Comparison of ENCODE assay signal across 9 cellular contexts in genomic region chr12:50132505-50133135, GRCh38. TPM values are rescaled to one million over a fixed set of nuclear protein-coding genes. Genes with fewer than 3 reads are reported as not detected.
DNase-seq lines count a peak whose midpoint lies in the region; FAIRE-seq and TF ChIP-seq lines count a peak whose summit lies in the region.
"Had no signal": no experiment of that assay in that cellular context is flagged by ENCODE, and none has a peak within 500 bp of the region (broad histone marks: within the 10 kb centered on the region; RNA-seq: fewer than 3 reads in every experiment).

No MANE protein-coding gene starts in this region.

- TF ChIP-seq CTCF in SK-N-SH (IDR thresholded peaks at IDR 0.05) (peak; percentile 80), spleen (IDR thresholded peaks at IDR 0.05 in 8 of 11, conservative IDR thresholded peaks at IDR 0.05 in 3 of 11) (peak in 7 of 11 experiments; percentile 32 to 70 (median 52)), ovary (IDR thresholded peaks at IDR 0.05) (peak in 1 of 3 donors; percentile 21)

- DNase-seq in AG08396 (ENCODE audit: low spot score) (peak; percentile 21), GM12891 (ENCODE audit: insufficient read length, low spot score) (no peak), SK-N-SH (peak; percentile 38), fibroblast of peridontal ligament (ENCODE audit: extremely low read depth) (peak; percentile 86), spleen (no peak), HuH-7.5 (ENCODE audit: low spot score) (no peak), NCI-H187 treated with DMSO at 0.1 percent for 48 hours (lab: John Stamatoyannopoulos, UW) (no peak), ovary (no peak)

- H3K27me3 ChIP-seq in SK-N-SH (ENCODE audit: insufficient read depth) (no peaks in the 10 kb centered on the region), spleen (replicated peaks in 1 of 7) (no peaks in the 10 kb centered on the region), ovary (no peaks in the 10 kb centered on the region)

- H3F3A ChIP-seq in SK-N-SH (replicated peaks; ENCODE audit: insufficient read depth), result peaks cover 22% of the 10 kb centered on the region

- H3K4me3 ChIP-seq in SK-N-SH (ENCODE audit: low read depth in 2 of 2, low read length in 1 of 2) (no peak overlapping the region; a peak in 1 of 4 replicates), spleen (no peak overlapping the region), ovary (no peak overlapping the region)
- H3K4me3 ChIP-seq: HAP-1 had no signal

- no peaks in the 10 kb centered on the region for H4K20me1 ChIP-seq in SK-N-SH (ENCODE audit: insufficient read depth)

- no peak overlapping the region for H2AFZ ChIP-seq in SK-N-SH (ENCODE audit: low read depth)

- H3K9me3 ChIP-seq in SK-N-SH (no peaks in the 10 kb centered on the region), spleen (no peaks in the 10 kb centered on the region), ovary (no peaks in the 10 kb centered on the region)
- H3K9me3 ChIP-seq: HAP-1 had no signal

- CTCF ChIA-PET in SK-N-SH (lab: Yijun Ruan, JAX), result interaction anchor here (0.6 to 5.5 kb wide), 45 partner anchors 8 to 268 kb away, joined by 3 to 38 read pairs (median 4); partner anchors contain the start of genes COX14, LIMA1 and SMARCD1

- H3K36me3 ChIP-seq in SK-N-SH (replicated peaks in 1 of 2; ENCODE audit: control insufficient read depth in 1 of 2, insufficient read depth in 2 of 2, low read length in 1 of 2) (peaks cover 56 to 68% of the 10 kb centered on the region in 2 experiments), spleen (peaks cover 0 to 98% (median 59%) of the 10 kb centered on the region in 6 donors), ovary (no peaks in the 10 kb centered on the region)

- peaks cover 12% of the 10 kb centered on the region for H3K79me2 ChIP-seq in SK-N-SH (ENCODE audit: insufficient read depth)

- no peak overlapping the region for H3K4me2 ChIP-seq in SK-N-SH

- peak; percentile 70 for TF ChIP-seq RAD21 in SK-N-SH (IDR thresholded peaks at IDR 0.05; ENCODE audit: low read length)

- H3K4me1 ChIP-seq in SK-N-SH (ENCODE audit: control insufficient read depth in 1 of 2, insufficient read depth in 2 of 2, low read depth in 1 of 2, low read length in 1 of 2) (peaks cover 3 to 10% of the 10 kb centered on the region in 2 experiments; a peak in 3 of 4 replicates), spleen (peaks cover 0 to 34% (median 14%) of the 10 kb centered on the region in 6 donors), ovary (ENCODE audit: insufficient read depth) (peaks cover 2% of the 10 kb centered on the region)
- H3K4me1 ChIP-seq: HAP-1 had no signal

- WGBS in SK-N-SH (ENCODE audit: low lambda C conversion rate), result 71% methylated on average over 2 of the region's 2 CpGs
- 58 to 91% (median 76%) methylated on average over 2 of the region's 2 CpGs for WGBS in spleen, 5 donors
- WGBS in ovary, 3 donors, result 74 to 97% (median 74%) methylated on average over 2 of the region's 2 CpGs

- peak; percentile 45 for FAIRE-seq in GM12891 (lab: Jason Lieb, UNC)

- H3K9ac ChIP-seq in SK-N-SH, result no peak overlapping the region

- TF ChIP-seq EP300 in SK-N-SH (IDR thresholded peaks at IDR 0.05; ENCODE audit: borderline replicate concordance in 1 of 2, low read depth in 1 of 2, low read length in 1 of 2) (no peak), ovary (IDR thresholded peaks at IDR 0.05) (no peak)

- TF ChIP-seq POLR2A in GM12891 (IDR thresholded peaks at IDR 0.05; ENCODE audit: low read depth, low read length) (peak; percentile 19; the same call in 1 of the 2 replicates), spleen (IDR thresholded peaks at IDR 0.05) (no peak), ovary (IDR thresholded peaks at IDR 0.05) (no peak)

- H3K9me2 ChIP-seq in SK-N-SH, result no peaks in the 10 kb centered on the region

- intact Hi-C loops in spleen (cut with DNase I; ENCODE audit: low total_unique reads), result no loop called here
- intact Hi-C loops in ovary (cut with DNase I), result no loop called here

- POLR2A ChIA-PET in SK-N-SH (lab: Yijun Ruan, JAX), result interaction anchor here (0.6 to 1.2 kb wide), 2 partner anchors 20 to 1987 kb away, joined by 3 read pairs; partner anchors contain the start of gene COX14

- H3K27ac ChIP-seq in SK-N-SH (ENCODE audit: low read depth in 2 of 2, low read length in 1 of 2), result 0 out of 4 replicates have a peak overlapping the region, but pooled peaks of 1 of the 2 experiments have one; percentile 19
- H3K27ac ChIP-seq in spleen, result peak overlapping the region in 1 of 8 donors; percentile 9
- H3K27ac ChIP-seq in ovary, result no peak overlapping the region

TF ChIP-seq in GM12891, 5 proteins besides CTCF, POLR2A, EP300 and RAD21:
- no peak for TF ChIP-seq TAF1 (IDR thresholded peaks at IDR 0.05; ENCODE audit: low read depth, low read length)
- no peak for TF ChIP-seq SPI1 (IDR thresholded peaks at IDR 0.05; ENCODE audit: low read depth, low read length)
- no peak for TF ChIP-seq POLR2AphosphoS5 (IDR thresholded peaks at IDR 0.05; ENCODE audit: low read depth, low read length)
- no peak for TF ChIP-seq PAX5 (IDR thresholded peaks at IDR 0.05; ENCODE audit: insufficient read depth, low read length, severe bottlenecking)
- TF ChIP-seq POU2F2 (IDR thresholded peaks at IDR 0.05; ENCODE audit: low read depth, low read length), result no peak

TF ChIP-seq in SK-N-SH, 30 proteins besides CTCF, POLR2A, EP300 and RAD21:
- TF ChIP-seq SMC3 (IDR thresholded peaks at IDR 0.05; ENCODE audit: low read depth, low read length) (peak; percentile 49), MXI1 (IDR thresholded peaks at IDR 0.05; ENCODE audit: low read depth, low read length) (no peak), GATA2 (CRISPR knock-in tag; IDR thresholded peaks at IDR 0.05) (peak; percentile 27; the same call in 1 of the 2 replicates), FOSL2 (IDR thresholded peaks at IDR 0.05; ENCODE audit: borderline replicate concordance, low read depth) (0 out of 2 replicates have a peak, but pooled peaks have one; percentile 3)

RNA-seq across cellular contexts. Expression of gene COX14, which starts 20.6 kb away (rescaled TPM):
- polyA plus RNA-seq in GM12891 (2012; ENCODE audit: low read depth, missing spikeins), result 97.6 TPM
- 204 and 218 TPM in 2 replicates for polyA plus RNA-seq in SK-N-SH (2012; rRNA removed)
- polyA plus RNA-seq in SK-N-SH (2012; cell fraction: cytosol; rRNA removed), result 212 and 214 TPM in 2 replicates
- 56.4 and 74.7 TPM in 2 replicates for polyA plus RNA-seq in SK-N-SH (2012; cell fraction: nucleus; rRNA removed)
- 10 to 100 TPM; 45.9 to 68.2 (median 52.7) TPM for total RNA-seq in spleen
- 100 to 1,000 TPM in 1 of 3 donors, 10 to 100 TPM in 2; 75.5 to 116 (median 81.9) TPM for polyA plus RNA-seq in spleen
- total RNA-seq in ovary, result 10 to 100 TPM; 37.5 to 72.6 (median 45.4) TPM
- 10 to 100 TPM; 46.4 to 85.4 TPM for polyA plus RNA-seq in ovary

RNA-seq across cellular contexts. Expression of gene GPD1, which starts 28.8 kb away (rescaled TPM):
- 0.27 TPM for polyA plus RNA-seq in GM12891 (2012; ENCODE audit: low read depth, missing spikeins)
- 0.07 and 0.26 TPM in 2 replicates for polyA plus RNA-seq in SK-N-SH (2012; rRNA removed)
- polyA plus RNA-seq in SK-N-SH (2012; cell fraction: cytosol; rRNA removed), result 0.06 and 0.07 TPM in 2 replicates
- polyA plus RNA-seq in SK-N-SH (2012; cell fraction: nucleus; rRNA removed), result 0.72 and 1.0 TPM in 2 replicates
- total RNA-seq in spleen, result under 1 TPM in 6 of 7 donors, not detected in 1; 0.13 to 0.79 (median 0.45) TPM
- under 1 TPM; 0.44 to 0.72 (median 0.48) TPM for polyA plus RNA-seq in spleen
- total RNA-seq in ovary, result 1 to 10 TPM in 1 of 7 donors, under 1 TPM in 6; 0.15 to 9.4 (median 0.46) TPM
- polyA plus RNA-seq in ovary, result under 1 TPM; 0.10 to 0.85 TPM

RNA-seq across cellular contexts. Expression of gene CERS5, which starts 34.5 kb away (rescaled TPM):
- polyA plus RNA-seq in GM12891 (2012; ENCODE audit: low read depth, missing spikeins), result 24.4 TPM
- polyA plus RNA-seq in SK-N-SH (2012; rRNA removed) (56.9 and 68.3 TPM in 2 replicates), spleen (10 to 100 TPM; 40.3 to 90.8 (median 58.1) TPM), ovary (10 to 100 TPM; 47.9 to 76.9 TPM)
- 53.7 and 58.9 TPM in 2 replicates for polyA plus RNA-seq in SK-N-SH (2012; cell fraction: cytosol; rRNA removed)
- 123 and 155 TPM in 2 replicates for polyA plus RNA-seq in SK-N-SH (2012; cell fraction: nucleus; rRNA removed)
- total RNA-seq in spleen (10 to 100 TPM; 21.8 to 55.9 (median 41.3) TPM), ovary (10 to 100 TPM; 29.1 to 67.3 (median 44.9) TPM)

RNA-seq across cellular contexts. Expression of gene SMARCD1, which starts 47.5 kb away (rescaled TPM):
- 41.2 TPM for polyA plus RNA-seq in GM12891 (2012; ENCODE audit: low read depth, missing spikeins)
- polyA plus RNA-seq in SK-N-SH (2012; rRNA removed), result 58.5 and 77.2 TPM in 2 replicates
- polyA plus RNA-seq in SK-N-SH (2012; cell fraction: cytosol; rRNA removed), result 37.1 and 43.2 TPM in 2 replicates
- polyA plus RNA-seq in SK-N-SH (2012; cell fraction: nucleus; rRNA removed), result 190 and 230 TPM in 2 replicates
- 10 to 100 TPM; 47.3 to 85.7 (median 60.3) TPM for total RNA-seq in spleen
- 10 to 100 TPM; 17.4 to 25.3 (median 18.1) TPM for polyA plus RNA-seq in spleen
- total RNA-seq in ovary, result 10 to 100 TPM; 33.5 to 57.7 (median 50.7) TPM
- polyA plus RNA-seq in ovary, result 10 to 100 TPM; 26.1 to 56.9 TPM

Comparison
In these comparisons a context has a peak if more than half of its experiments do, and no peak if none do; other contexts are left out.
1. DNase-seq: peak in AG08396 (single experiment), SK-N-SH (single experiment) and fibroblast of peridontal ligament (single experiment); none in GM12891 (single experiment), spleen (single experiment), HuH-7.5 (single experiment), NCI-H187 treated with DMSO at 0.1 percent for 48 hours (single experiment) and ovary (0 of 5).